In the genomic region with DNA sequence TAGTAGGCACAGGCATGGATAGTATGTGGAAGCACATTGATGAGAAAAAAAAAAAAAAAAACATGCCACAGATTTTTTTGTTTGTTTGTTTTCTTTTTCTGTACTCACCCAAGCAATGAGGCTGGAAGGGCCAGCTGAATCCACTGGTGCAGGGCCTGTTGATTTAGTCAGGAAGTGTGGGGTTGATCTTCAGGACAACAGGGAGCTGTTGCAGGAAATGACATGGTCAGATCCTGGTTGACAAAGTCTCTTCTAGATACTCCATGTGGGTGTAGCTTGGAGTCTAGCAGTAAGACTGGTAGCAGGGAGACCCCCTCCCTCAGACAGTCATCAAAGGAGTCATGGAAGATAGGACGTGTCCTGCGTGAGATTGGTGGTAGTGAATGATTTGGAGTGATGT, we compare ENCODE assay signal across 23 cellular contexts.
A peak's percentile ranks its signal among the peaks of the same experiment; 100 is the strongest.
DNase-seq lines count a peak whose midpoint lies in the region; ATAC-seq, FAIRE-seq and TF ChIP-seq lines count a peak whose summit lies in the region.
"Had no signal": no experiment of that assay in that cellular context is flagged by ENCODE, and none has a peak within 500 bp of the region (broad histone marks: within the 10 kb centered on the region; RNA-seq: fewer than 3 reads in every experiment).

No MANE protein-coding gene starts in this region.

- no peak overlapping the region for H4K91ac ChIP-seq in trophoblast cell (ENCODE audit: low read depth, low read length)

- H2AFZ ChIP-seq in HepG2 (ENCODE audit: low read length) (no peak overlapping the region), trophoblast cell (ENCODE audit: insufficient read depth, low read length, poor library complexity) (no peak overlapping the region)
- H2AFZ ChIP-seq: GM23338 had no signal

- H3K36me3 ChIP-seq in HepG2 (replicated peaks in 1 of 2; ENCODE audit: control insufficient read depth in 1 of 2, insufficient read depth in 2 of 2, low read length in 2 of 2) (no peaks in the 10 kb centered on the region), right lobe of liver (no peaks in the 10 kb centered on the region), bronchial epithelial cell (ENCODE audit: control insufficient read depth, insufficient read depth, low read length) (no peaks in the 10 kb centered on the region), trophoblast cell (ENCODE audit: control insufficient read depth in 1 of 2, insufficient read depth in 2 of 2, low read length in 2 of 2) (peaks cover 0 to 6% of the 10 kb centered on the region in 2 experiments), pancreas (no peaks in the 10 kb centered on the region)
- no peaks in the 10 kb centered on the region for H3K36me3 ChIP-seq in CD8-positive, alpha-beta T cell (ENCODE audit: insufficient read depth, low read length)
- H3K36me3 ChIP-seq: BLaER1 treated with 17β-estradiol and CSF1 and Interleukin-3, amounts not matched to agents 10 nM and 100 nM had no signal

- POLR2A ChIA-PET in HepG2 (lab: Yijun Ruan, JAX) = no interaction called here
- POLR2A ChIA-PET in CD8-positive, alpha-beta T cell (lab: Charles Lee) = no interaction called here

- H3K9ac ChIP-seq in HepG2 (ENCODE audit: insufficient read depth, low read depth, low read length) = no peak overlapping the region
- no peak overlapping the region for H3K9ac ChIP-seq in trophoblast cell (ENCODE audit: low read length)
- H3K9ac ChIP-seq: BLaER1 treated with 17β-estradiol and CSF1 and Interleukin-3, amounts not matched to agents 10 nM and 100 nM; KMS-11 had no signal

- in situ Hi-C loops in HepG2 (cut with HindIII; ENCODE audit: extremely low pct_ligation_motif_present, low pct_unique_long_range_greater_than_20kb) = loop anchor here (25.0 kb wide), 1 partner anchor 217 kb away; no protein-coding TSS in a partner anchor

- no peaks in the 10 kb centered on the region for H3K27me3 Mint-ChIP-seq in activated T-cell treated with anti-CD3 and anti-CD28 coated beads, Interleukin-2, amount 50 U/mL, for 4 hours (ENCODE audit: low read depth)
- H3K27me3 Mint-ChIP-seq in CD8-positive, alpha-beta T cell (ENCODE audit: low read depth) = peaks cover 4% of the 10 kb centered on the region
- H3K27me3 Mint-ChIP-seq: B cell had no signal

- DNase-seq in HepG2 (ENCODE audit: low spot score) (no peak), right lobe of liver (no peak), EH (ENCODE audit: low read depth) (peak; percentile 19), bronchial epithelial cell (ENCODE audit: low read depth) (no peak), trophoblast cell (no peak), pancreas (no peak)
- DNase-seq in activated T-cell treated with anti-CD3 and anti-CD28 coated beads, Interleukin-2, amount 50 U/mL, for 4 hours = no peak
- no peak for DNase-seq in CD8-positive, alpha-beta T cell
- DNase-seq: 8988T; CD8-positive, alpha-beta memory T cell; COR-L47; DMS153; DND-41; HCEC 1CT; HFFc6 had no signal

- no peak overlapping the region for H3K4ac ChIP-seq in trophoblast cell (ENCODE audit: low read depth, low read length)

- no peak overlapping the region for H2BK120ac ChIP-seq in trophoblast cell (ENCODE audit: insufficient read depth, low read length, poor library complexity)

- H3K9me3 ChIP-seq in HepG2 (ENCODE audit: low read length) (no peaks in the 10 kb centered on the region), right lobe of liver (no peaks in the 10 kb centered on the region), trophoblast cell (ENCODE audit: insufficient read depth, low read depth, low read length) (no peaks in the 10 kb centered on the region), pancreas (no peaks in the 10 kb centered on the region)
- no peaks in the 10 kb centered on the region for H3K9me3 ChIP-seq in CD8-positive, alpha-beta T cell (ENCODE audit: low read length)
- H3K9me3 ChIP-seq: BLaER1 treated with 17β-estradiol and CSF1 and Interleukin-3, amounts not matched to agents 10 nM and 100 nM had no signal

- H3K23ac ChIP-seq in trophoblast cell (ENCODE audit: low read length) = no peak overlapping the region

- 14% methylated on average over 2 of the region's 2 CpGs for WGBS in HepG2 (ENCODE audit: low lambda C conversion rate)
- WGBS in right lobe of liver (ENCODE audit: insufficient coverage, low coverage, low lambda C conversion rate, missing lambda C conversion rate) = no CpG with 5 or more reads among the region's 2 CpGs
- no CpG with 5 or more reads among the region's 2 CpGs for WGBS in trophoblast cell (ENCODE audit: extremely low coverage, insufficient coverage, insufficient read length)
- 90 to 91% methylated on average over 2 of the region's 2 CpGs for WGBS in pancreas, 2 donors

- BruUV-seq in HepG2 (replicated peaks; lab: Mats Ljungman, UMichigan) = no TSS peak

- no peak for TF ChIP-seq POLR2A in HepG2 (IDR thresholded peaks at IDR 0.05; ENCODE audit: insufficient read depth in 1 of 2, low read depth in 2 of 2, low read length in 2 of 2)
- no peak for TF ChIP-seq POLR2A in right lobe of liver (IDR thresholded peaks at IDR 0.05)

- H3K36me3 Mint-ChIP-seq in activated T-cell treated with anti-CD3 and anti-CD28 coated beads, Interleukin-2, amount 50 U/mL, for 4 hours (ENCODE audit: insufficient read depth) = no peaks in the 10 kb centered on the region
- no peaks in the 10 kb centered on the region for H3K36me3 Mint-ChIP-seq in CD8-positive, alpha-beta T cell

- no peak overlapping the region for H3K27ac Mint-ChIP-seq in CD8-positive, alpha-beta T cell
- H3K27ac Mint-ChIP-seq: B cell; CD8-positive, alpha-beta memory T cell; GM23338; HFFc6 had no signal

- TF ChIP-seq RAD21 in HepG2 (CRISPR knock-in tag; IDR thresholded peaks at IDR 0.05) = no peak

- H3K79me2 ChIP-seq in HepG2 (ENCODE audit: insufficient read depth, low read length) (no peaks in the 10 kb centered on the region), trophoblast cell (ENCODE audit: control insufficient read depth, insufficient read depth, low read length, poor library complexity) (no peaks in the 10 kb centered on the region)

- H3K9me3 Mint-ChIP-seq in activated T-cell treated with anti-CD3 and anti-CD28 coated beads, Interleukin-2, amount 50 U/mL, for 4 hours = no peaks in the 10 kb centered on the region
- no peaks in the 10 kb centered on the region for H3K9me3 Mint-ChIP-seq in CD8-positive, alpha-beta T cell
- H3K9me3 Mint-ChIP-seq: GM23338, HFFc6 had no signal

- no peak overlapping the region for H4K8ac ChIP-seq in trophoblast cell (ENCODE audit: low read depth, low read length)

- H2AK5ac ChIP-seq in trophoblast cell (ENCODE audit: low read length) = no peak overlapping the region

- no peak overlapping the region for H3K4me3 Mint-ChIP-seq in activated T-cell treated with anti-CD3 and anti-CD28 coated beads, Interleukin-2, amount 50 U/mL, for 4 hours
- H3K4me3 Mint-ChIP-seq in CD8-positive, alpha-beta T cell = no peak overlapping the region
- H3K4me3 Mint-ChIP-seq: B cell; CD8-positive, alpha-beta memory T cell; GM23338; HFFc6 had no signal

- H4K20me1 ChIP-seq in HepG2 (ENCODE audit: insufficient read depth, low read length) = no peaks in the 10 kb centered on the region
- H4K20me1 ChIP-seq: BLaER1 treated with 17β-estradiol and CSF1 and Interleukin-3, amounts not matched to agents 10 nM and 100 nM had no signal

- H3K4me1 Mint-ChIP-seq in activated T-cell treated with anti-CD3 and anti-CD28 coated beads, Interleukin-2, amount 50 U/mL, for 4 hours (ENCODE audit: low read depth) = no peaks in the 10 kb centered on the region
- H3K4me1 Mint-ChIP-seq in CD8-positive, alpha-beta T cell (ENCODE audit: low read depth) = no peaks in the 10 kb centered on the region
- H3K4me1 Mint-ChIP-seq: B cell; CD8-positive, alpha-beta memory T cell had no signal

- peaks cover 35% of the 10 kb centered on the region for H3K4me1 ChIP-seq in HepG2 (ENCODE audit: insufficient read depth, low read length)
- H3K4me1 ChIP-seq in right lobe of liver = no peaks in the 10 kb centered on the region
- peaks cover 4 to 5% of the 10 kb centered on the region in 2 experiments for H3K4me1 ChIP-seq in trophoblast cell (ENCODE audit: control insufficient read depth in 1 of 2, insufficient read depth in 2 of 2, low read length in 2 of 2)
- no peaks in the 10 kb centered on the region for H3K4me1 ChIP-seq in pancreas
- no peaks in the 10 kb centered on the region for H3K4me1 ChIP-seq in CD8-positive, alpha-beta T cell (ENCODE audit: insufficient read depth, low read length)

- CTCF ChIA-PET in HepG2 (lab: Yijun Ruan, JAX; ENCODE audit: low intra/inter-chr PET ratio, low total read pairs) = no interaction called here
- CTCF ChIA-PET in CD8-positive, alpha-beta T cell (lab: Charles Lee) = no interaction called here

- no peak for TF ChIP-seq EP300 in HepG2 (IDR thresholded peaks at IDR 0.05; ENCODE audit: low read depth in 2 of 2, low read length in 2 of 2)
- TF ChIP-seq EP300 in HepG2 (CRISPR knock-in tag; IDR thresholded peaks at IDR 0.05; ENCODE audit: borderline replicate concordance) = no peak

- no peaks in the 10 kb centered on the region for H3K27me3 ChIP-seq in HepG2 (ENCODE audit: control insufficient read depth in 1 of 2, insufficient read depth in 2 of 2, low read length in 2 of 2)
- no peaks in the 10 kb centered on the region for H3K27me3 ChIP-seq in right lobe of liver
- H3K27me3 ChIP-seq in bronchial epithelial cell (ENCODE audit: control insufficient read depth, insufficient read depth, low read length) = no peaks in the 10 kb centered on the region
- H3K27me3 ChIP-seq in trophoblast cell (ENCODE audit: insufficient read depth, low read length) = no peaks in the 10 kb centered on the region
- no peaks in the 10 kb centered on the region for H3K27me3 ChIP-seq in pancreas
- H3K27me3 ChIP-seq in CD8-positive, alpha-beta T cell (ENCODE audit: insufficient read depth, low read length) = no peaks in the 10 kb centered on the region
- H3K27me3 ChIP-seq: BLaER1 treated with 17β-estradiol and CSF1 and Interleukin-3, amounts not matched to agents 10 nM and 100 nM had no signal

- intact Hi-C loops in HepG2 (cut with micrococcal nuclease; ENCODE audit: unreplicated experiment) = no loop called here
- intact Hi-C loops in right lobe of liver (cut with DNase I) = no loop called here
- intact Hi-C loops in pancreas (cut with DNase I) = no loop called here
- intact Hi-C loops in CD8-positive, alpha-beta T cell (cut with DNase I, micrococcal nuclease) = no loop called here

- H3K4me3 ChIP-seq in HepG2 (replicated peaks in 1 of 3; ENCODE audit: insufficient read depth in 1 of 3, low read depth in 2 of 3, low read length in 3 of 3) (no peak overlapping the region), right lobe of liver (no peak overlapping the region), bronchial epithelial cell (ENCODE audit: low read depth, low read length) (no peak overlapping the region), trophoblast cell (ENCODE audit: low read depth, low read length) (no peak overlapping the region), pancreas (no peak overlapping the region)
- H3K4me3 ChIP-seq in CD8-positive, alpha-beta T cell (ENCODE audit: low read depth, low read length) = no peak overlapping the region
- H3K4me3 ChIP-seq: BLaER1 treated with 17β-estradiol and CSF1 and Interleukin-3, amounts not matched to agents 10 nM and 100 nM; GM23338 had no signal

- H3K14ac ChIP-seq in trophoblast cell (ENCODE audit: low read length) = no peak overlapping the region

- H3K18ac ChIP-seq in trophoblast cell (ENCODE audit: low read length) = no peak overlapping the region

- FAIRE-seq in HepG2 (lab: Jason Lieb, UNC) (no peak), bronchial epithelial cell (lab: Jason Lieb, UNC) (peak; percentile 80), pancreas (lab: Jason Lieb, UNC) (no peak)
- FAIRE-seq: G401.6, GM12891, H54, HTR-8/SVneo had no signal

- H2BK5ac ChIP-seq in trophoblast cell (ENCODE audit: low read depth, low read length, poor library complexity) = no peak overlapping the region

- ATAC-seq in HepG2 (peak; percentile 66), right lobe of liver (no peak), pancreas (no peak)
- no peak for ATAC-seq in activated T-cell treated with anti-CD3 and anti-CD28 coated beads, Interleukin-2, amount 50 U/mL, for 4 hours
- ATAC-seq in CD8-positive, alpha-beta T cell = no peak
- ATAC-seq: GM23338 had no signal

- peaks cover 2% of the 10 kb centered on the region for H3K79me1 ChIP-seq in trophoblast cell (ENCODE audit: low read length)

- H4K12ac ChIP-seq in trophoblast cell (ENCODE audit: low read depth, low read length) = no peak overlapping the region

- H2BK12ac ChIP-seq in trophoblast cell (ENCODE audit: low read length) = no peak overlapping the region

- H3K4me2 ChIP-seq in HepG2 (ENCODE audit: low read depth, low read length) = peak overlapping the region; percentile 43
- no peak overlapping the region for H3K4me2 ChIP-seq in trophoblast cell (ENCODE audit: low read length)
- H3K4me2 ChIP-seq: GM23338, KMS-11 had no signal

- no peak for TF ChIP-seq CTCF in HepG2 (CRISPR knock-in tag; IDR thresholded peaks at IDR 0.05)
- no peak for TF ChIP-seq CTCF in right lobe of liver (IDR thresholded peaks at IDR 0.05)
- TF ChIP-seq CTCF in bronchial epithelial cell (IDR thresholded peaks at IDR 0.05; ENCODE audit: insufficient read depth, low read length, severe bottlenecking) = no peak
- TF ChIP-seq CTCF in pancreas (IDR thresholded peaks at IDR 0.05) = no peak
- TF ChIP-seq CTCF in CD8-positive, alpha-beta T cell (IDR thresholded peaks at IDR 0.05) = no peak

- H3K27ac ChIP-seq in HepG2 (ENCODE audit: extremely low read length, insufficient read depth, low read length) = no peak overlapping the region
- H3K27ac ChIP-seq in right lobe of liver = no peak overlapping the region
- H3K27ac ChIP-seq in trophoblast cell (ENCODE audit: low read depth, low read length) = peak overlapping the region; percentile 51
- H3K27ac ChIP-seq in pancreas = no peak overlapping the region
- no peak overlapping the region for H3K27ac ChIP-seq in CD8-positive, alpha-beta T cell (ENCODE audit: low read depth, low read length)
- H3K27ac ChIP-seq: BLaER1 treated with 17β-estradiol and CSF1 and Interleukin-3, amounts not matched to agents 10 nM and 100 nM; KMS-11 had no signal
